Comparison of ENCODE assay signal across 22 cellular contexts in genomic region chrX:74464722-74465121, GRCh38.
DNase-seq lines count a peak whose midpoint lies in the region; ATAC-seq and TF ChIP-seq lines count a peak whose summit lies in the region.
"Had no signal": no experiment of that assay in that cellular context is flagged by ENCODE, and none has a peak within 500 bp of the region (broad histone marks: within the 10 kb centered on the region; RNA-seq: fewer than 3 reads in every experiment).

No MANE protein-coding gene starts in this region.

- no peaks in the 10 kb centered on the region for H3K9me3 ChIP-seq in HEK293 (ENCODE audit: control insufficient read depth, insufficient read depth, low read depth, low read length)
- H3K9me3 ChIP-seq: A549 had no signal

- no peaks in the 10 kb centered on the region for H3K9me3 Mint-ChIP-seq in stimulated activated naive CD8-positive, alpha-beta T cell treated with anti-CD3 and anti-CD28 coated beads, Interleukin-15, Interleukin-2, amounts not matched to agents 100 ng/mL and 50 ng/mL, for 24 hours
- no peaks in the 10 kb centered on the region for H3K9me3 Mint-ChIP-seq in activated naive CD8-positive, alpha-beta T cell treated with anti-CD3 and anti-CD28 coated beads, Interleukin-2, amount 50 U/mL, for 24 hours
- H3K9me3 Mint-ChIP-seq: CD4-positive, alpha-beta memory T cell; CD8-positive, alpha-beta memory T cell had no signal

- H3K4me3 Mint-ChIP-seq in stimulated activated naive CD8-positive, alpha-beta T cell treated with anti-CD3 and anti-CD28 coated beads, Interleukin-15, Interleukin-2, amounts not matched to agents 100 ng/mL and 50 ng/mL, for 24 hours = no peak overlapping the region
- no peak overlapping the region for H3K4me3 Mint-ChIP-seq in activated naive CD8-positive, alpha-beta T cell treated with anti-CD3 and anti-CD28 coated beads, Interleukin-2, amount 50 U/mL, for 24 hours
- H3K4me3 Mint-ChIP-seq: B cell; CD14-positive monocyte; CD4-positive, alpha-beta memory T cell; CD4-positive, CD25-positive, alpha-beta regulatory T cell had no signal

- no peaks in the 10 kb centered on the region for H3K4me1 Mint-ChIP-seq in stimulated activated naive CD8-positive, alpha-beta T cell treated with anti-CD3 and anti-CD28 coated beads, Interleukin-15, Interleukin-2, amounts not matched to agents 100 ng/mL and 50 ng/mL, for 24 hours (ENCODE audit: low read depth)
- no peaks in the 10 kb centered on the region for H3K4me1 Mint-ChIP-seq in activated naive CD8-positive, alpha-beta T cell treated with anti-CD3 and anti-CD28 coated beads, Interleukin-2, amount 50 U/mL, for 24 hours
- H3K4me1 Mint-ChIP-seq: B cell; CD14-positive monocyte; CD4-positive, alpha-beta memory T cell; CD4-positive, CD25-positive, alpha-beta regulatory T cell; CD8-positive, alpha-beta memory T cell had no signal

- peak overlapping the region; percentile 36 for H3K27ac Mint-ChIP-seq in stimulated activated naive CD8-positive, alpha-beta T cell treated with anti-CD3 and anti-CD28 coated beads, Interleukin-15, Interleukin-2, amounts not matched to agents 100 ng/mL and 50 ng/mL, for 24 hours
- H3K27ac Mint-ChIP-seq in activated naive CD8-positive, alpha-beta T cell treated with anti-CD3 and anti-CD28 coated beads, Interleukin-2, amount 50 U/mL, for 24 hours = no peak overlapping the region
- H3K27ac Mint-ChIP-seq: B cell; CD14-positive monocyte; CD4-positive, alpha-beta memory T cell; CD4-positive, CD25-positive, alpha-beta regulatory T cell; CD8-positive, alpha-beta memory T cell had no signal

- CTCF ChIA-PET in HEK293 (lab: Yijun Ruan, JAX) = no interaction called here

- H3K36me3 Mint-ChIP-seq in stimulated activated naive CD8-positive, alpha-beta T cell treated with anti-CD3 and anti-CD28 coated beads, Interleukin-15, Interleukin-2, amounts not matched to agents 100 ng/mL and 50 ng/mL, for 24 hours (ENCODE audit: low read depth) = no peaks in the 10 kb centered on the region
- no peaks in the 10 kb centered on the region for H3K36me3 Mint-ChIP-seq in activated naive CD8-positive, alpha-beta T cell treated with anti-CD3 and anti-CD28 coated beads, Interleukin-2, amount 50 U/mL, for 24 hours (ENCODE audit: low read depth)
- H3K36me3 Mint-ChIP-seq: CD14-positive monocyte; CD4-positive, alpha-beta memory T cell; CD4-positive, CD25-positive, alpha-beta regulatory T cell; CD8-positive, alpha-beta memory T cell had no signal

- POLR2A ChIA-PET in HEK293 (lab: Yijun Ruan, JAX) = no interaction called here

- TF ChIP-seq CTCF in HEK293 (tag by site-specific recombination; IDR thresholded peaks at IDR 0.05) = no peak

- no peaks in the 10 kb centered on the region for H3K36me3 ChIP-seq in HEK293 (ENCODE audit: control insufficient read depth in 2 of 2, insufficient read depth in 1 of 2, low read length in 2 of 2)

- ATAC-seq in stimulated activated naive CD8-positive, alpha-beta T cell treated with anti-CD3 and anti-CD28 coated beads, Interleukin-15, Interleukin-2, amounts not matched to agents 100 U/mL and 50 U/mL, for 24 hours = no peak
- ATAC-seq in activated naive CD8-positive, alpha-beta T cell treated with anti-CD3 and anti-CD28 coated beads, Interleukin-2, amount 50 U/mL, for 24 hours = no peak
- ATAC-seq: GM12878 had no signal

- no peak overlapping the region for H3K27ac ChIP-seq in HEK293 (ENCODE audit: extremely low read depth, low read depth, low read length)
- H3K27ac ChIP-seq: 22Rv1, A549 had no signal

- H3K4me1 ChIP-seq in HEK293 (ENCODE audit: control insufficient read depth, insufficient read depth, low read length) = 0 out of 2 replicates have a peak, but pooled peaks cover 2% of the 10 kb centered on the region
- H3K4me1 ChIP-seq: A549 had no signal

- H3K27me3 Mint-ChIP-seq in stimulated activated naive CD8-positive, alpha-beta T cell treated with anti-CD3 and anti-CD28 coated beads, Interleukin-15, Interleukin-2, amounts not matched to agents 100 ng/mL and 50 ng/mL, for 24 hours = no peaks in the 10 kb centered on the region
- H3K27me3 Mint-ChIP-seq in activated naive CD8-positive, alpha-beta T cell treated with anti-CD3 and anti-CD28 coated beads, Interleukin-2, amount 50 U/mL, for 24 hours = no peaks in the 10 kb centered on the region
- H3K27me3 Mint-ChIP-seq: B cell; CD4-positive, CD25-positive, alpha-beta regulatory T cell had no signal

- no peak for DNase-seq in stimulated activated naive CD8-positive, alpha-beta T cell treated with anti-CD3 and anti-CD28 coated beads, Interleukin-15, Interleukin-2, amounts not matched to agents 100 U/mL and 50 U/mL, for 24 hours
- no peak for DNase-seq in C1 segment of cervical spinal cord (lab: John Stamatoyannopoulos, UW)
- no peak for DNase-seq in activated naive CD8-positive, alpha-beta T cell treated with anti-CD3 and anti-CD28 coated beads, Interleukin-2, amount 50 U/mL, for 24 hours
- DNase-seq: AML-193; CD4-positive, alpha-beta memory T cell; CD4-positive, CD25-positive, alpha-beta regulatory T cell; CD8-positive, alpha-beta memory T cell; COR-L47; DMS 273 treated with DMSO at 0.1 percent for 48 hours; DMS153; DMS53; DMS79; DND-41; EL; GDM1 had no signal

- no peak overlapping the region for H3K4me3 ChIP-seq in HEK293 (ENCODE audit: low read depth, low read length)
- H3K4me3 ChIP-seq: A549, GM12878 had no signal

TF ChIP-seq in HEK293, 187 proteins besides CTCF, POLR2A, EP300 and RAD21:
- TF ChIP-seq ZNF121 (tag by site-specific recombination; IDR thresholded peaks at IDR 0.05) (peak; percentile 91), PRDM4 (tag by site-specific recombination; IDR thresholded peaks at IDR 0.05) (no peak)
